Comparison of ENCODE assay signal across 8 cellular contexts in the genomic region with DNA sequence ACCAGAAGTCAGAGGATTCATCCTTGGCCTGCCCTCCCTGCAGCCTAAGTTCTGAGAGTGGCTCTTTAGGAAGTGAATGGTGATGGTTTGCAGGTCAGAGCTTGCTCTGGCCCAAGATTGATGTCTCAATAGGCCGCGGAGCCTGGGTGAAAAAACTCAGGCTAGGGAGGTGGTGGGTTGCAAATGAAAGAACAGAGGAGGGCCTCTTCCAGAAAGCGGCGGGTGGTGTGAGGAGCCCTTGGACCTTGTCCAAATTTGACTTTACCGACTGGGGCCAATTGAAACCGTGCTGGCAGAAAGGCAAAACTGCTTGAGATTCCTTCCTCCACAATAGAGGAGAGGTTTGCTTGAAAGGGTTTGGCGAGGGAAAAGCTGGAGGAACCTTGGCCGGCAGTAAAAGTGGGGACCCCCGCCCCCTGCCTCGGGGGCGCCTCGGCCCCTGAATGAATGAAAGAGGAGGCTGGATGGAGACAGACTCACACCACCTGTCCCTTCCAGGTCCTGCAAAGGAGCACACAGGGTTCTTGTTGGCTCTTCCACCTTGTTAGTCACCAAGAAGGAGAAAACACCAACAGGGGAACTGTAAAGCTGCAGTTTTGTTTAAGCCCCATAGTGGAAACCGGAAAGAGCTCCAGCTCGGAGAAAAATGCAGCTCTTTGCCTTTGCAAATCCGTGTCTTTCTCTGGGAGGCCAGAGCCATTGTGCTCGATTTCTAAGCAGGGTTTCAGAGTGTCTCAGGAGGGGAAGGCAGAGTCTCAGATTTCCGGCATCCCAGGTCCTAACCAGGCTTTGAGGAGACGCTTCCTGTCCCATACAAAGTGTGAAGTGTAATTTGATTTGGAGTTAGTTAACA.
DNase-seq lines count a peak whose midpoint lies in the region; ATAC-seq and TF ChIP-seq lines count a peak whose summit lies in the region.

No MANE protein-coding gene starts in this region.

- no peak for TF ChIP-seq CTCF in AG09319 (IDR thresholded peaks at IDR 0.05; ENCODE audit: low read depth, low read length)
- TF ChIP-seq CTCF in type B pancreatic cell (conservative IDR thresholded peaks at IDR 0.05), result no peak

- DNase-seq in AG09319 (ENCODE audit: extremely low read depth, low read depth) (peak; percentile 61), HAP-1 (ENCODE audit: low spot score in 2 of 2) (peak; percentile 77 to 80), RPMI7951 (ENCODE audit: low read depth) (peak; percentile 34), medulla oblongata (ENCODE audit: extremely low spot score) (peak; percentile 47), type B pancreatic cell (ENCODE audit: extremely low spot score, unreplicated experiment) (no peak)

- H3K27me3 Mint-ChIP-seq in dendritic cell treated with granulocyte-macrophage colony-stimulating factor and Interleukin-4, amounts not matched to agents 40 ng/mL and 50 ng/mL, for 4 days, result no peaks in the 10 kb centered on the region
- H3K27me3 Mint-ChIP-seq in type B pancreatic cell, result no peaks in the 10 kb centered on the region

- H3K4me1 ChIP-seq in HAP-1, result peaks cover 26% of the 10 kb centered on the region

- in situ Hi-C loops in HAP-1 (cut with MboI; ENCODE audit: low sequenced_read_pairs), result no loop called here

- peaks cover 11% of the 10 kb centered on the region for H3K9me3 Mint-ChIP-seq in dendritic cell treated with granulocyte-macrophage colony-stimulating factor and Interleukin-4, amounts not matched to agents 40 ng/mL and 50 ng/mL, for 4 days
- H3K9me3 Mint-ChIP-seq in type B pancreatic cell, result no peaks in the 10 kb centered on the region

- ATAC-seq in HG02642 (IDR thresholded peaks at IDR 0.05; ENCODE audit: poor library complexity, unreplicated experiment), result no peak
- ATAC-seq in HG03457 (IDR thresholded peaks at IDR 0.05; ENCODE audit: unreplicated experiment), result no peak

- peaks cover 100% of the 10 kb centered on the region for H3K4me1 Mint-ChIP-seq in dendritic cell treated with granulocyte-macrophage colony-stimulating factor and Interleukin-4, amounts not matched to agents 40 ng/mL and 50 ng/mL, for 4 days (ENCODE audit: low read depth)
- peaks cover 81% of the 10 kb centered on the region for H3K4me1 Mint-ChIP-seq in type B pancreatic cell (ENCODE audit: unreplicated experiment)

- peaks cover 79% of the 10 kb centered on the region for H3K36me3 Mint-ChIP-seq in dendritic cell treated with granulocyte-macrophage colony-stimulating factor and Interleukin-4, amounts not matched to agents 40 ng/mL and 50 ng/mL, for 4 days (ENCODE audit: low read depth)
- H3K36me3 Mint-ChIP-seq in type B pancreatic cell, result peaks cover 26% of the 10 kb centered on the region

- H3K27ac Mint-ChIP-seq in dendritic cell treated with granulocyte-macrophage colony-stimulating factor and Interleukin-4, amounts not matched to agents 40 ng/mL and 50 ng/mL, for 4 days, result peak overlapping the region; percentile 66
- H3K27ac Mint-ChIP-seq in type B pancreatic cell, result peak overlapping the region; percentile 92

- intact Hi-C loops in dendritic cell treated with granulocyte-macrophage colony-stimulating factor and Interleukin-4, amounts not matched to agents 40 ng/mL and 50 ng/mL, for 4 days (cut with micrococcal nuclease), result loop anchor here (5.0 kb wide), 1 partner anchor 35 kb away; no protein-coding TSS in a partner anchor

- H3K4me3 Mint-ChIP-seq in dendritic cell treated with granulocyte-macrophage colony-stimulating factor and Interleukin-4, amounts not matched to agents 40 ng/mL and 50 ng/mL, for 4 days, result peak overlapping the region; percentile 62
- H3K4me3 Mint-ChIP-seq in type B pancreatic cell, result peak overlapping the region; percentile 79

- no peaks in the 10 kb centered on the region for H3K36me3 ChIP-seq in HAP-1 (replicated peaks)

- H3K27me3 ChIP-seq in HAP-1 (ENCODE audit: low read depth), result no peaks in the 10 kb centered on the region

- no peaks in the 10 kb centered on the region for H3K9me3 ChIP-seq in HAP-1

- no peak overlapping the region for H3K4me3 ChIP-seq in HAP-1
